In genomic region chr14:69673099-69673498, GRCh38 we compare ENCODE assay signal across 1 cellular context.
TF ChIP-seq lines count a peak whose summit lies in the region.

No MANE protein-coding gene starts in this region.

TF ChIP-seq in GM23338, 12 proteins besides CTCF, POLR2A, EP300 and RAD21 (continued from another document):
- TF ChIP-seq, protein P1, sequence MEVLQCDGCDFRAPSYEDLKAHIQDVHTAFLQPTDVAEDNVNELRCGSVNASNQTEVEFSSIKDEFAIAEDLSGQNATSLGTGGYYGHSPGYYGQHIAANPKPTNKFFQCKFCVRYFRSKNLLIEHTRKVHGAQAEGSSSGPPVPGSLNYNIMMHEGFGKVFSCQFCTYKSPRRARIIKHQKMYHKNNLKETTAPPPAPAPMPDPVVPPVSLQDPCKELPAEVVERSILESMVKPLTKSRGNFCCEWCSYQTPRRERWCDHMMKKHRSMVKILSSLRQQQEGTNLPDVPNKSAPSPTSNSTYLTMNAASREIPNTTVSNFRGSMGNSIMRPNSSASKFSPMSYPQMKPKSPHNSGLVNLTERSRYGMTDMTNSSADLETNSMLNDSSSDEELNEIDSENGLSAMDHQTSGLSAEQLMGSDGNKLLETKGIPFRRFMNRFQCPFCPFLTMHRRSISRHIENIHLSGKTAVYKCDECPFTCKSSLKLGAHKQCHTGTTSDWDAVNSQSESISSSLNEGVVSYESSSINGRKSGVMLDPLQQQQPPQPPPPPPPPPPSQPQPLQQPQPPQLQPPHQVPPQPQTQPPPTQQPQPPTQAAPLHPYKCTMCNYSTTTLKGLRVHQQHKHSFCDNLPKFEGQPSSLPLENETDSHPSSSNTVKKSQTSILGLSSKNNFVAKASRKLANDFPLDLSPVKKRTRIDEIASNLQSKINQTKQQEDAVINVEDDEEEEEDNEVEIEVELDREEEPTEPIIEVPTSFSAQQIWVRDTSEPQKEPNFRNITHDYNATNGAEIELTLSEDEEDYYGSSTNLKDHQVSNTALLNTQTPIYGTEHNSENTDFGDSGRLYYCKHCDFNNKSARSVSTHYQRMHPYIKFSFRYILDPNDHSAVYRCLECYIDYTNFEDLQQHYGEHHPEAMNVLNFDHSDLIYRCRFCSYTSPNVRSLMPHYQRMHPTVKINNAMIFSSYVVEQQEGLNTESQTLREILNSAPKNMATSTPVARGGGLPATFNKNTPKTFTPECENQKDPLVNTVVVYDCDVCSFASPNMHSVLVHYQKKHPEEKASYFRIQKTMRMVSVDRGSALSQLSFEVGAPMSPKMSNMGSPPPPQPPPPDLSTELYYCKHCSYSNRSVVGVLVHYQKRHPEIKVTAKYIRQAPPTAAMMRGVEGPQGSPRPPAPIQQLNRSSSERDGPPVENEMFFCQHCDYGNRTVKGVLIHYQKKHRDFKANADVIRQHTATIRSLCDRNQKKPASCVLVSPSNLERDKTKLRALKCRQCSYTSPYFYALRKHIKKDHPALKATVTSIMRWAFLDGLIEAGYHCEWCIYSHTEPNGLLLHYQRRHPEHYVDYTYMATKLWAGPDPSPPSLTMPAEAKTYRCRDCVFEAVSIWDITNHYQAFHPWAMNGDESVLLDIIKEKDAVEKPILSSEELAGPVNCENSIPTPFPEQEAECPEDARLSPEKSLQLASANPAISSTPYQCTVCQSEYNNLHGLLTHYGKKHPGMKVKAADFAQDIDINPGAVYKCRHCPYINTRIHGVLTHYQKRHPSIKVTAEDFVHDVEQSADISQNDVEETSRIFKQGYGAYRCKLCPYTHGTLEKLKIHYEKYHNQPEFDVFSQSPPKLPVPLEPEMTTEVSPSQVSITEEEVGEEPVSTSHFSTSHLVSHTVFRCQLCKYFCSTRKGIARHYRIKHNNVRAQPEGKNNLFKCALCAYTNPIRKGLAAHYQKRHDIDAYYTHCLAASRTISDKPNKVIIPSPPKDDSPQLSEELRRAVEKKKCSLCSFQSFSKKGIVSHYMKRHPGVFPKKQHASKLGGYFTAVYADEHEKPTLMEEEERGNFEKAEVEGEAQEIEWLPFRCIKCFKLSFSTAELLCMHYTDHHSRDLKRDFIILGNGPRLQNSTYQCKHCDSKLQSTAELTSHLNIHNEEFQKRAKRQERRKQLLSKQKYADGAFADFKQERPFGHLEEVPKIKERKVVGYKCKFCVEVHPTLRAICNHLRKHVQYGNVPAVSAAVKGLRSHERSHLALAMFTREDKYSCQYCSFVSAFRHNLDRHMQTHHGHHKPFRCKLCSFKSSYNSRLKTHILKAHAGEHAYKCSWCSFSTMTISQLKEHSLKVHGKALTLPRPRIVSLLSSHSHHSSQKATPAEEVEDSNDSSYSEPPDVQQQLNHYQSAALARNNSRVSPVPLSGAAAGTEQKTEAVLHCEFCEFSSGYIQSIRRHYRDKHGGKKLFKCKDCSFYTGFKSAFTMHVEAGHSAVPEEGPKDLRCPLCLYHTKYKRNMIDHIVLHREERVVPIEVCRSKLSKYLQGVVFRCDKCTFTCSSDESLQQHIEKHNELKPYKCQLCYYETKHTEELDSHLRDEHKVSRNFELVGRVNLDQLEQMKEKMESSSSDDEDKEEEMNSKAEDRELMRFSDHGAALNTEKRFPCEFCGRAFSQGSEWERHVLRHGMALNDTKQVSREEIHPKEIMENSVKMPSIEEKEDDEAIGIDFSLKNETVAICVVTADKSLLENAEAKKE (CRISPR knock-in tag; IDR thresholded peaks at IDR 0.05), result no peak
- TF ChIP-seq CREB1 (CRISPR knock-in tag; IDR thresholded peaks at IDR 0.05; ENCODE audit: low read depth), result no peak
- TF ChIP-seq JUNB (IDR thresholded peaks at IDR 0.05; ENCODE audit: unreplicated experiment), result no peak
TF ChIP-seq in GM23338: peak in this region for 0.
